ENCODE assay signal across 22 cellular contexts in genomic region chr6:20399518-20399917, GRCh38.
"Had no signal": no experiment of that assay in that cellular context is flagged by ENCODE, and none has a peak within 500 bp of the region (broad histone marks: within the 10 kb centered on the region; RNA-seq: fewer than 3 reads in every experiment).

No MANE protein-coding gene starts in this region.

- H3K27ac ChIP-seq: lower lobe of right lung, testis, uterus had no signal

- H3K4me3 Mint-ChIP-seq: activated CD4-positive, alpha-beta T cell treated with anti-CD3 and anti-CD28 coated beads for 36 hours; activated naive CD4-positive, alpha-beta T cell treated with anti-CD3 and anti-CD28 coated beads, Interleukin-2, amount 10 ng/mL, durations not matched to agents 7 days and 5 days; activated naive CD8-positive, alpha-beta T cell treated with anti-CD3 and anti-CD28 coated beads, Interleukin-2, amount 50 U/mL, for 24 hours; neural crest cell; stimulated activated naive B cell treated with anti-CD40 and anti-IgM and Interleukin-4, amounts not matched to agents 10 μg/mL and 1 μg/mL and 100 μg/mL, for 72 hours had no signal

- H3K9me3 Mint-ChIP-seq: activated naive CD4-positive, alpha-beta T cell treated with anti-CD3 and anti-CD28 coated beads, Interleukin-2, amount 10 ng/mL, durations not matched to agents 7 days and 5 days; activated naive CD8-positive, alpha-beta T cell treated with anti-CD3 and anti-CD28 coated beads, Interleukin-2, amount 50 U/mL, for 24 hours; immature natural killer cell; neural crest cell had no signal

- H3K27ac Mint-ChIP-seq: activated CD4-positive, alpha-beta T cell treated with anti-CD3 and anti-CD28 coated beads for 36 hours; activated naive CD4-positive, alpha-beta T cell treated with anti-CD3 and anti-CD28 coated beads, Interleukin-2, amount 10 ng/mL, durations not matched to agents 7 days and 5 days; activated naive CD8-positive, alpha-beta T cell treated with anti-CD3 and anti-CD28 coated beads, Interleukin-2, amount 50 U/mL, for 24 hours; immature natural killer cell; stimulated activated naive B cell treated with anti-CD40 and anti-IgM and Interleukin-4, amounts not matched to agents 10 μg/mL and 1 μg/mL and 100 μg/mL, for 72 hours had no signal

- DNase-seq: activated CD4-positive, alpha-beta T cell treated with anti-CD3 and anti-CD28 coated beads for 36 hours; activated CD8-positive, alpha-beta memory T cell treated with anti-CD3 and anti-CD28 coated beads for 24 hours; activated effector memory CD4-positive, alpha-beta T cell treated with anti-CD3 and anti-CD28 coated beads, Interleukin-2, amount 50 U/mL, for 16 hours; activated naive CD4-positive, alpha-beta T cell treated with anti-CD3 and anti-CD28 coated beads, Interleukin-2, amount 10 ng/mL, durations not matched to agents 7 days and 5 days; activated naive CD8-positive, alpha-beta T cell treated with anti-CD3 and anti-CD28 coated beads, Interleukin-2, amount 50 U/mL, for 24 hours; activated T-cell treated with anti-CD3 and anti-CD28 coated beads, Interleukin-2, amount 50 U/mL, for 48 hours; cortex of kidney; foreskin fibroblast; immature natural killer cell; lower lobe of right lung; mesendoderm; mucosa of descending colon; occipital lobe; retina; stimulated activated CD4-positive, alpha-beta T cell treated with anti-CD3 and anti-CD28 coated beads, Interleukin-2, amount 100 ng/mL, for 48 hours; stimulated activated CD8-positive, alpha-beta memory T cell treated with anti-CD3 and anti-CD28 coated beads, Interleukin-4, amount 100 ng/mL, for 48 hours; stimulated activated naive B cell treated with anti-CD40 and anti-IgM and Interleukin-4, amounts not matched to agents 10 μg/mL and 1 μg/mL and 100 μg/mL, for 72 hours; testis; trophoblast cell; uterus had no signal

- H3K27me3 Mint-ChIP-seq: activated CD4-positive, alpha-beta T cell treated with anti-CD3 and anti-CD28 coated beads for 36 hours; activated naive CD8-positive, alpha-beta T cell treated with anti-CD3 and anti-CD28 coated beads, Interleukin-2, amount 50 U/mL, for 24 hours; stimulated activated naive B cell treated with anti-CD40 and anti-IgM and Interleukin-4, amounts not matched to agents 10 μg/mL and 1 μg/mL and 100 μg/mL, for 72 hours had no signal

- H3K27me3 ChIP-seq: testis, uterus had no signal

- H3K4me1 ChIP-seq: testis, uterus had no signal

- H3K4me3 ChIP-seq: lower lobe of right lung, mucosa of descending colon, testis, uterus had no signal

- H3K9me3 ChIP-seq: lower lobe of right lung, mucosa of descending colon, testis, uterus had no signal

- H3K36me3 Mint-ChIP-seq: immature natural killer cell had no signal

- ATAC-seq: activated CD4-positive, alpha-beta T cell treated with anti-CD3 and anti-CD28 coated beads for 36 hours; activated naive CD8-positive, alpha-beta T cell treated with anti-CD3 and anti-CD28 coated beads, Interleukin-2, amount 50 U/mL, for 24 hours; left lobe of liver; lower lobe of right lung; mucosa of descending colon; stimulated activated naive B cell treated with anti-CD40 and anti-IgM and Interleukin-4, amounts not matched to agents 10 μg/mL and 1 μg/mL and 100 μg/mL, for 72 hours had no signal

- H3K36me3 ChIP-seq: lower lobe of right lung, uterus had no signal
